In genomic region chr19:49676690-49677231, GRCh38 we compare ENCODE assay signal across 8 cellular contexts. TPM values are rescaled to one million over a fixed set of nuclear protein-coding genes. Genes with fewer than 3 reads are reported as not detected.
DNase-seq lines count a peak whose midpoint lies in the region; ATAC-seq and TF ChIP-seq lines count a peak whose summit lies in the region.

No MANE protein-coding gene starts in this region.

- intact Hi-C loops in activated CD4-positive, alpha-beta T cell treated with anti-CD3 and anti-CD28 coated beads for 36 hours (cut with DNase I, micrococcal nuclease) = loop anchor here (1.0 to 10.0 kb wide), 22 partner anchors 11 to 1419 kb away; partner anchors contain the start of genes BCL2L12 (in 2 of the 2), IRF3 (in 2 of the 2), RPS11 (in 2 of the 2) and AKT1S1 (in 1 of the 2)

- H3K27me3 Mint-ChIP-seq in activated CD4-positive, alpha-beta T cell treated with anti-CD3 and anti-CD28 coated beads for 36 hours = no peaks in the 10 kb centered on the region

- peaks cover 39% of the 10 kb centered on the region for H3K4me1 Mint-ChIP-seq in activated CD4-positive, alpha-beta T cell treated with anti-CD3 and anti-CD28 coated beads for 36 hours

- H3K4me3 Mint-ChIP-seq in activated CD4-positive, alpha-beta T cell treated with anti-CD3 and anti-CD28 coated beads for 36 hours = peak overlapping the region; percentile 94

- H3K27ac Mint-ChIP-seq in activated CD4-positive, alpha-beta T cell treated with anti-CD3 and anti-CD28 coated beads for 36 hours = peak overlapping the region; percentile 99

- H3K4me3 ChIP-seq in AG09309 (ENCODE audit: control insufficient read depth, low read depth, low read length) (peak overlapping the region; percentile 97), choroid plexus epithelial cell (ENCODE audit: low read depth, low read length) (peak overlapping the region; percentile 99), kidney epithelial cell (ENCODE audit: low read depth, low read length) (peak overlapping the region; percentile 81)

- TF ChIP-seq CTCF in AG09309 (IDR thresholded peaks at IDR 0.05; ENCODE audit: control insufficient read depth, insufficient read depth, low read depth, low read length, missing control alignments) = no peak
- TF ChIP-seq CTCF in choroid plexus epithelial cell (conservative IDR thresholded peaks at IDR 0.05; ENCODE audit: low read depth, low read length) = no peak
- TF ChIP-seq CTCF in kidney epithelial cell (IDR thresholded peaks at IDR 0.05; ENCODE audit: insufficient read depth, low read length, poor library complexity, severe bottlenecking) = no peak

- H3K36me3 Mint-ChIP-seq in activated CD4-positive, alpha-beta T cell treated with anti-CD3 and anti-CD28 coated beads for 36 hours (ENCODE audit: low read depth) = peaks cover 26% of the 10 kb centered on the region

- H3K27me3 ChIP-seq in kidney epithelial cell (ENCODE audit: control insufficient read depth, insufficient read depth, low read length) = no peaks in the 10 kb centered on the region

- POLR2A ChIA-PET in activated CD4-positive, alpha-beta T cell treated with anti-CD3 and anti-CD28 coated beads for 36 hours (lab: Charles Lee) = interaction anchor here (0.6 to 3.8 kb wide), 13 partner anchors 9 to 223 kb away, joined by 3 to 39 read pairs (median 4); partner anchors contain the start of genes ALDH16A1, BCL2L12, IRF3 and RPS11

- H3K36me3 ChIP-seq in kidney epithelial cell (ENCODE audit: control insufficient read depth, insufficient read depth, low read length) = no peaks in the 10 kb centered on the region

- peak; percentile 63 for ATAC-seq in HG03439 (IDR thresholded peaks at IDR 0.05; ENCODE audit: unreplicated experiment)
- peak; percentile 77 for ATAC-seq in activated CD4-positive, alpha-beta T cell treated with anti-CD3 and anti-CD28 coated beads for 36 hours

- H3K9me3 Mint-ChIP-seq in activated CD4-positive, alpha-beta T cell treated with anti-CD3 and anti-CD28 coated beads for 36 hours (ENCODE audit: low read depth) = no peaks in the 10 kb centered on the region

- DNase-seq in AG09309 (ENCODE audit: low read depth) (peak; percentile 100), GM19238 (ENCODE audit: insufficient read length, low spot score) (peak; percentile 97), NCI-H510A (lab: John Stamatoyannopoulos, UW) (peak; percentile 100), choroid plexus epithelial cell (ENCODE audit: low read depth) (peak; percentile 100), kidney epithelial cell (ENCODE audit: low read depth) (peak; percentile 98)
- DNase-seq in activated CD4-positive, alpha-beta T cell treated with anti-CD3 and anti-CD28 coated beads for 36 hours = peak; percentile 100
- DNase-seq in stimulated activated CD4-positive, alpha-beta T cell treated with anti-CD3 and anti-CD28 coated beads, Interleukin-15, amount 100 ng/mL, for 24 hours = peak; percentile 99

- CTCF ChIA-PET in activated CD4-positive, alpha-beta T cell treated with anti-CD3 and anti-CD28 coated beads for 36 hours (lab: Charles Lee) = interaction anchor here (0.6 to 7.0 kb wide), 15 partner anchors 11 to 1502 kb away, joined by 3 to 62 read pairs (median 5); partner anchors contain the start of genes ADM5, BCL2L12, CPT1C and IRF3

RNA-seq across cellular contexts. Expression of gene PRMT1, which starts 0.3 kb away (rescaled TPM):
- total RNA-seq in activated CD4-positive, alpha-beta T cell treated with anti-CD3 and anti-CD28 coated beads for 36 hours = 100 to 1,000 TPM; 384 to 448 TPM
- total RNA-seq in kidney epithelial cell = 284 and 314 TPM in 2 replicates

RNA-seq across cellular contexts. Expression of gene BCL2L12, which starts 11.0 kb away (rescaled TPM):
- 10 to 100 TPM; 79.6 to 93.8 TPM for total RNA-seq in activated CD4-positive, alpha-beta T cell treated with anti-CD3 and anti-CD28 coated beads for 36 hours
- 13.9 and 19.8 TPM in 2 replicates for total RNA-seq in kidney epithelial cell

RNA-seq across cellular contexts. Expression of gene IRF3, which starts 11.1 kb away (rescaled TPM):
- total RNA-seq in activated CD4-positive, alpha-beta T cell treated with anti-CD3 and anti-CD28 coated beads for 36 hours = 100 to 1,000 TPM; 123 to 125 TPM
- 47.3 and 66.6 TPM in 2 replicates for total RNA-seq in kidney epithelial cell

RNA-seq across cellular contexts. Expression of gene ADM5, which starts 12.6 kb away (rescaled TPM):
- total RNA-seq in activated CD4-positive, alpha-beta T cell treated with anti-CD3 and anti-CD28 coated beads for 36 hours = 1 to 10 TPM; 4.1 to 4.4 TPM
- total RNA-seq in kidney epithelial cell = 1.0 TPM in 2 replicates

RNA-seq across cellular contexts. Expression of gene CPT1C, which starts 14.2 kb away (rescaled TPM):
- total RNA-seq in activated CD4-positive, alpha-beta T cell treated with anti-CD3 and anti-CD28 coated beads for 36 hours = 1 to 10 TPM; 1.1 to 1.6 TPM
- total RNA-seq in kidney epithelial cell = 2.7 and 3.4 TPM in 2 replicates

Comparison
In these comparisons a context has a peak if more than half of its experiments do, and no peak if none do; other contexts are left out.
1. Peak in every context shown above with its lines: DNase-seq, ATAC-seq and H3K4me3 ChIP-seq.